In genomic region chr2:30866974-30867373, GRCh38 we compare ENCODE assay signal across 1 cellular context.
A peak's percentile ranks its signal among the peaks of the same experiment; 100 is the strongest.
TF ChIP-seq lines count a peak whose summit lies in the region.

No MANE protein-coding gene starts in this region.

TF ChIP-seq in K562, 482 proteins besides CTCF, POLR2A, EP300 and RAD21:
- peak; percentile 57; the same call in 1 of the 2 replicates for TF ChIP-seq USF2 (CRISPR knock-in tag; IDR thresholded peaks at IDR 0.05)
- TF ChIP-seq TFE3 (CRISPR knock-in tag; IDR thresholded peaks at IDR 0.05): peak; percentile 61
- TF ChIP-seq ZNF41 (CRISPR knock-in tag; conservative IDR thresholded peaks at IDR 0.05): no peak
TF ChIP-seq in K562: peak in this region for 2.
